In the genomic region with DNA sequence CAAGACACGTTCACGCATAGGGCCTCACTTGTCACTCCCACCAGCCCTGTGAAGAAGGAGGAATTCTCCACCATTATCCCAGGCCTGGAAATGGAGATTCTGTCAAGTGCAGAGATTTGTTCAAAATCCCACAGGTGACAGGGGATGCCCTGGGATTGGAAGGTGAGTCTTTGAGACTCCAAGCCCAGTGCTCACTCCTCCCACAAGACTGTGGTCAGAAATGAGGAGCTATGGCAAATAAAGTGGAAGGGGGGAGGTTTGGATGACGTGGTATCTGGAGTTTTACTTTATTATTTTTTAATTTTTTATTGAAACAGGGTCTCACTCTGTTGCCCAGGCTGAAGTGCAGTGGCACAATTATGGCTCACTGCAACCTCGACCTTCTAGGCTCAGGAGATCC, we compare ENCODE assay signal across 25 cellular contexts. TPM values are rescaled to one million over a fixed set of nuclear protein-coding genes. Genes with fewer than 3 reads are reported as not detected.
"Had no signal": no experiment of that assay in that cellular context is flagged by ENCODE, and none has a peak within 500 bp of the region (broad histone marks: within the 10 kb centered on the region; RNA-seq: fewer than 3 reads in every experiment).

No MANE protein-coding gene starts in this region.

- H3K27me3 ChIP-seq: gastrocnemius medialis, sigmoid colon, tibial nerve, upper lobe of right lung, uterus had no signal

- H3K9me3 ChIP-seq: gastrocnemius medialis, lower lobe of right lung, psoas muscle, sigmoid colon, thoracic aorta, tibial nerve, upper lobe of right lung, uterus had no signal

- H3K36me3 Mint-ChIP-seq: naive thymus-derived CD8-positive, alpha-beta T cell; stimulated activated effector memory CD8-positive, alpha-beta T cell treated with anti-CD3 and anti-CD28 coated beads, Interleukin-12 subunit alpha, Interleukin-12 subunit beta, amount 100 ng/mL, for 72 hours had no signal

- ATAC-seq: esophagus mucosa; gastrocnemius medialis; left ventricle myocardium superior; lower lobe of right lung; naive thymus-derived CD8-positive, alpha-beta T cell; psoas muscle; right cardiac atrium; stimulated activated effector memory CD8-positive, alpha-beta T cell treated with anti-CD3 and anti-CD28 coated beads, Interleukin-12 subunit alpha, Interleukin-12 subunit beta, amount 100 ng/mL, for 72 hours; stimulated activated naive CD8-positive, alpha-beta T cell treated with anti-CD3 and anti-CD28 coated beads, Interleukin-15, Interleukin-2, amounts not matched to agents 100 U/mL and 50 U/mL, for 24 hours; upper lobe of right lung had no signal

- H3K27ac ChIP-seq: dorsolateral prefrontal cortex, epithelial cell of prostate, gastrocnemius medialis, lower lobe of right lung, psoas muscle, sigmoid colon, thoracic aorta, tibial nerve, upper lobe of right lung, uterus had no signal

- H3K9me3 Mint-ChIP-seq: naive thymus-derived CD8-positive, alpha-beta T cell; nephron progenitor cell; stimulated activated effector memory CD8-positive, alpha-beta T cell treated with anti-CD3 and anti-CD28 coated beads, Interleukin-12 subunit alpha, Interleukin-12 subunit beta, amount 100 ng/mL, for 72 hours had no signal

- H3K36me3 ChIP-seq: gastrocnemius medialis, lower lobe of right lung, sigmoid colon, thoracic aorta, tibial nerve, upper lobe of right lung, uterus had no signal

- H3K27ac Mint-ChIP-seq: naive thymus-derived CD8-positive, alpha-beta T cell; nephron progenitor cell; stimulated activated effector memory CD8-positive, alpha-beta T cell treated with anti-CD3 and anti-CD28 coated beads, Interleukin-12 subunit alpha, Interleukin-12 subunit beta, amount 100 ng/mL, for 72 hours had no signal

- H3K4me1 ChIP-seq: lower lobe of right lung, sigmoid colon, tibial nerve, upper lobe of right lung, uterus had no signal

- H3K4me3 ChIP-seq: dorsolateral prefrontal cortex, gastrocnemius medialis, lower lobe of right lung, psoas muscle, sigmoid colon, thoracic aorta, tibial nerve, upper lobe of right lung, uterus had no signal

- H3K4me3 Mint-ChIP-seq: naive thymus-derived CD8-positive, alpha-beta T cell; nephron progenitor cell; stimulated activated effector memory CD8-positive, alpha-beta T cell treated with anti-CD3 and anti-CD28 coated beads, Interleukin-12 subunit alpha, Interleukin-12 subunit beta, amount 100 ng/mL, for 72 hours had no signal

- DNase-seq: dorsolateral prefrontal cortex; effector CD4-positive, alpha-beta T cell; foreskin fibroblast; gastrocnemius medialis; left ventricle myocardium superior; lower lobe of right lung; midbrain; naive thymus-derived CD8-positive, alpha-beta T cell; nephron progenitor cell; nucleus accumbens; psoas muscle; right cardiac atrium; sigmoid colon; stimulated activated CD4-positive, alpha-beta T cell treated with anti-CD3 and anti-CD28 coated beads, Interleukin-2, amount 100 ng/mL, for 24 hours; stimulated activated CD4-positive, alpha-beta T cell treated with anti-CD3 and anti-CD28 coated beads, Interleukin-4, amount 100 ng/mL, for 24 hours; stimulated activated naive CD8-positive, alpha-beta T cell treated with anti-CD3 and anti-CD28 coated beads, Interleukin-15, Interleukin-2, amounts not matched to agents 100 U/mL and 50 U/mL, for 24 hours; substantia nigra had no signal

RNA-seq across cellular contexts. Expression of gene FOXO6, which starts 12.8 kb away (rescaled TPM):
- total RNA-seq: esophagus mucosa, glomerular endothelial cell had no signal
